Comparison of ENCODE assay signal across 21 cellular contexts in the genomic region with DNA sequence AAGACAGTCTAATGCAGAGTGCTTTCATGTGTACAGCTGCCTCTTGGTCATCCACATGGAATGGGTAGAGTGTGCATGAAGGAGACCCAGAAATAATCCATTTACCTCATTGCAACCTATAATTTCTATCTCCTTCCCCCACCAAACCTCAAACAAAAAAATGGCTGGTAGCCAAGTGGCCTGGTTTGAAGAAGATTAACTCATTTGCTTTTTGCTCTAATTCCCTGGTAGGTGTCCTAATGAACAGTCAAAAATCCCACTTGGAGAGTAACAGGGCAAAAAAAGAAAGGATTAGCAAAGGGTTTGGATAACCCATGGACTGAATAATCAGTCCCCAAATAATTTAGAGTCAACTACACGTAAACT. TPM values are rescaled to one million over a fixed set of nuclear protein-coding genes. Genes with fewer than 3 reads are reported as not detected.
DNase-seq lines count a peak whose midpoint lies in the region; ATAC-seq, FAIRE-seq and TF ChIP-seq lines count a peak whose summit lies in the region.
"Had no signal": no experiment of that assay in that cellular context is flagged by ENCODE, and none has a peak within 500 bp of the region (broad histone marks: within the 10 kb centered on the region; RNA-seq: fewer than 3 reads in every experiment).

No MANE protein-coding gene starts in this region.

- TF ChIP-seq RAD21 in HepG2 (CRISPR knock-in tag; IDR thresholded peaks at IDR 0.05) (no peak), K562 (CRISPR knock-in tag; conservative IDR thresholded peaks at IDR 0.05 in 1 of 2, IDR thresholded peaks at IDR 0.05 in 1 of 2) (no peak)

- peaks cover 0 to 19% (median 8%) of the 10 kb centered on the region in 4 donors for H3K4me1 ChIP-seq in right lobe of liver
- H3K4me1 ChIP-seq in HepG2 (ENCODE audit: insufficient read depth, low read length): peaks cover 16% of the 10 kb centered on the region
- peaks cover 4 to 26% of the 10 kb centered on the region in 2 experiments for H3K4me1 ChIP-seq in K562 (replicated peaks in 1 of 2; ENCODE audit: control insufficient read depth in 2 of 2, insufficient read depth in 2 of 2, low read length in 2 of 2)
- H3K4me1 ChIP-seq: SJSA1 had no signal

- H3K9me1 ChIP-seq in K562 (ENCODE audit: control insufficient read depth, insufficient read depth, low read length): no peaks in the 10 kb centered on the region

- FAIRE-seq in HepG2 (lab: Jason Lieb, UNC) (no peak), K562 (lab: Jason Lieb, UNC) (peak; percentile 58)
- FAIRE-seq: HTR-8/SVneo, RCC 7860 had no signal

- H3K27me3 ChIP-seq in right lobe of liver (no peaks in the 10 kb centered on the region), HepG2 (ENCODE audit: control insufficient read depth in 1 of 2, insufficient read depth in 2 of 2, low read length in 2 of 2) (no peaks in the 10 kb centered on the region), K562 (ENCODE audit: control insufficient read depth in 2 of 2, insufficient read depth in 2 of 2, low read length in 2 of 2) (no peaks in the 10 kb centered on the region)
- H3K27me3 ChIP-seq: SJSA1 had no signal

- 17% methylated on average over 1 of the region's 1 CpG for WGBS in right lobe of liver (ENCODE audit: insufficient coverage, low coverage, low lambda C conversion rate, missing lambda C conversion rate)
- WGBS in HepG2 (ENCODE audit: low lambda C conversion rate): 14% methylated on average over 1 of the region's 1 CpG
- 35% methylated on average over 1 of the region's 1 CpG for WGBS in K562 (ENCODE audit: insufficient coverage, low coverage, missing lambda C conversion rate)

- intact Hi-C loops in right lobe of liver (cut with DNase I) (no loop called here), HepG2 (cut with micrococcal nuclease; ENCODE audit: unreplicated experiment) (no loop called here), K562 (cut with micrococcal nuclease) (loop anchor here (5.0 kb wide), 1 partner anchor 61 kb away; no protein-coding TSS in a partner anchor)

- TF ChIP-seq POLR2A in right lobe of liver (IDR thresholded peaks at IDR 0.05): no peak
- no peak for TF ChIP-seq POLR2A in HepG2 (IDR thresholded peaks at IDR 0.05; ENCODE audit: insufficient read depth in 1 of 2, low read depth in 2 of 2, low read length in 2 of 2)
- TF ChIP-seq POLR2A in K562 (conservative IDR thresholded peaks at IDR 0.05): no peak

- peak overlapping the region in 1 of 3 donors; percentile 10 for H3K27ac ChIP-seq in right lobe of liver
- no peak overlapping the region for H3K27ac ChIP-seq in HepG2 (ENCODE audit: extremely low read length, insufficient read depth, low read length)
- H3K27ac ChIP-seq in K562 (ENCODE audit: extremely low read depth, low read depth, low read length): no peak overlapping the region
- H3K27ac ChIP-seq: C4-2B, SJSA1 had no signal

- no peaks in the 10 kb centered on the region for H3K79me2 ChIP-seq in HepG2 (ENCODE audit: insufficient read depth, low read length)
- H3K79me2 ChIP-seq in K562 (ENCODE audit: control insufficient read depth, insufficient read depth, low read length): no peaks in the 10 kb centered on the region

- DNase-seq in right lobe of liver: no peak
- DNase-seq in HepG2 (ENCODE audit: low spot score): no peak
- peak; percentile 84 for DNase-seq in NCI-H748 (lab: John Stamatoyannopoulos, UW; ENCODE audit: unreplicated experiment)
- DNase-seq in K562 (ENCODE audit: extremely low read depth in 1 of 4, low spot score in 3 of 4): peak in 1 of 4 experiments; percentile 27
- no peak for DNase-seq in dermis blood vessel endothelial cell
- DNase-seq in NCI-H1436 treated with DMSO at 0.1 percent for 48 hours (lab: John Stamatoyannopoulos, UW): no peak
- DNase-seq: EL, GF-D8, H7, HFFc6, IMR-90, MV-4-11, NCI-H1930, OCI-M1, T-helper 1 cell had no signal

- CTCF ChIA-PET in HepG2 (lab: Yijun Ruan, JAX; ENCODE audit: low intra/inter-chr PET ratio, low total read pairs): no interaction called here
- CTCF ChIA-PET in K562 (lab: Yijun Ruan, JAX; ENCODE audit: low intra/inter-chr PET ratio): no interaction called here

- no peak overlapping the region for H3K9ac ChIP-seq in HepG2 (ENCODE audit: insufficient read depth, low read depth, low read length)
- H3K9ac ChIP-seq in K562 (ENCODE audit: insufficient read depth in 1 of 2, low read depth in 2 of 2, low read length in 2 of 2): no peak overlapping the region

- POLR2A ChIA-PET in HepG2 (lab: Yijun Ruan, JAX): no interaction called here
- POLR2A ChIA-PET in K562 (lab: Yijun Ruan, JAX): interaction anchor here (1.0 kb wide), 1 partner anchor 13 kb away, joined by 4 read pairs; a partner anchor contains a TSS

- H4K20me1 ChIP-seq in HepG2 (ENCODE audit: insufficient read depth, low read length) (no peaks in the 10 kb centered on the region), K562 (replicated peaks; ENCODE audit: control insufficient read depth, insufficient read depth, low read length) (no peaks in the 10 kb centered on the region)

- H3K4me2 ChIP-seq in HepG2 (ENCODE audit: low read depth, low read length) (no peak overlapping the region), K562 (ENCODE audit: insufficient read depth, low read length) (no peak overlapping the region)

- no peaks in the 10 kb centered on the region for H3K9me3 ChIP-seq in right lobe of liver
- no peaks in the 10 kb centered on the region for H3K9me3 ChIP-seq in HepG2 (ENCODE audit: low read length)
- H3K9me3 ChIP-seq in K562 (replicated peaks; ENCODE audit: control insufficient read depth, insufficient read depth, low read depth, low read length): no peaks in the 10 kb centered on the region
- H3K9me3 ChIP-seq: SJSA1 had no signal

- ATAC-seq in right lobe of liver (peak in 3 of 4 donors; percentile 12 to 52 (median 17)), HepG2 (no peak), K562 (no peak), HG03378 (IDR thresholded peaks at IDR 0.05; ENCODE audit: unreplicated experiment) (no peak), HG02610 (IDR thresholded peaks at IDR 0.05; ENCODE audit: unreplicated experiment) (no peak)

- in situ Hi-C loops in HepG2 (cut with HindIII; ENCODE audit: extremely low pct_ligation_motif_present, low pct_unique_long_range_greater_than_20kb): no loop called here
- in situ Hi-C loops in K562 (cut with MboI): no loop called here

- no peak overlapping the region for H3K4me3 ChIP-seq in right lobe of liver
- H3K4me3 ChIP-seq in HepG2 (replicated peaks in 1 of 3; ENCODE audit: insufficient read depth in 1 of 3, low read depth in 2 of 3, low read length in 3 of 3): no peak overlapping the region
- H3K4me3 ChIP-seq in K562: no peak overlapping the region
- H3K4me3 ChIP-seq: SJSA1 had no signal

- TF ChIP-seq CTCF in right lobe of liver (IDR thresholded peaks at IDR 0.05): no peak
- no peak for TF ChIP-seq CTCF in HepG2 (CRISPR knock-in tag; IDR thresholded peaks at IDR 0.05)
- no peak for TF ChIP-seq CTCF in K562 (IDR thresholded peaks at IDR 0.05 in 2 of 3, conservative IDR thresholded peaks at IDR 0.05 in 1 of 3; ENCODE audit: insufficient read depth in 2 of 3, low read depth in 1 of 3, low read length in 3 of 3)

- H2AFZ ChIP-seq in HepG2 (ENCODE audit: low read length) (no peak overlapping the region), K562 (ENCODE audit: low read depth, low read length) (0 out of 2 replicates have a peak overlapping the region, but pooled peaks have one; percentile 49)

- no TSS peak for BruUV-seq in HepG2 (replicated peaks; lab: Mats Ljungman, UMichigan)
- no TSS peak for BruUV-seq in K562 (replicated peaks; lab: Mats Ljungman, UMichigan)

- no peak for TF ChIP-seq EP300 in HepG2 (IDR thresholded peaks at IDR 0.05; ENCODE audit: low read depth in 2 of 2, low read length in 2 of 2)
- TF ChIP-seq EP300 in HepG2 (CRISPR knock-in tag; IDR thresholded peaks at IDR 0.05; ENCODE audit: borderline replicate concordance): no peak
- TF ChIP-seq EP300 in K562 (IDR thresholded peaks at IDR 0.05; ENCODE audit: low read length): no peak

- H3K36me3 ChIP-seq in right lobe of liver (no peaks in the 10 kb centered on the region), HepG2 (replicated peaks in 1 of 2; ENCODE audit: control insufficient read depth in 1 of 2, insufficient read depth in 2 of 2, low read length in 2 of 2) (no peaks in the 10 kb centered on the region), K562 (ENCODE audit: control insufficient read depth, insufficient read depth, low read length) (no peaks in the 10 kb centered on the region)
- H3K36me3 ChIP-seq: SJSA1 had no signal

RNA-seq across cellular contexts. Expression of a gene that starts 13.1 kb away (rescaled TPM):
- total RNA-seq in right lobe of liver (1 to 10 TPM; 4.1 to 7.2 (median 5.5) TPM), HepG2 (2016; rRNA removed; fragmentation: Illumina TruSeq; extraction: Trizol) (0.18 and 0.24 TPM in 2 replicates), K562 (2014; rRNA removed) (1.6 and 3.2 TPM in 2 replicates), K562 (2014; rRNA removed; fragmentation: Illumina TruSeq; extraction: Trizol) (0.89 and 0.98 TPM in 2 replicates), K562 (2015; rRNA removed; fragmentation: Illumina TruSeq; extraction: Trizol) (1.2 and 1.4 TPM in 2 replicates), K562 (2021) (1.1 and 1.8 TPM in 2 replicates), dermis blood vessel endothelial cell (5.2 and 9.4 TPM in 2 replicates)
- total RNA-seq in HepG2 (2016; cell fraction: cytosol; rRNA removed; fragmentation: Illumina TruSeq; extraction: Trizol; ENCODE audit: low read depth): 0.10 and 0.18 TPM in 2 replicates
- total RNA-seq in HepG2 (2016; cell fraction: insoluble cytoplasmic fraction; rRNA removed; fragmentation: Illumina TruSeq; extraction: Trizol): 0.34 and 0.67 TPM in 2 replicates
- 0.52 and 0.56 TPM in 2 replicates for total RNA-seq in HepG2 (2016; cell fraction: membrane; rRNA removed; fragmentation: Illumina TruSeq; extraction: Trizol)
- total RNA-seq in HepG2 (2016; cell fraction: nucleus; rRNA removed; fragmentation: Illumina TruSeq; extraction: Trizol): 0.12 TPM in 1 of 2 replicates, not detected in the other
- polyA plus RNA-seq in HepG2 (2011; rRNA removed) (0.34 and 0.66 TPM in 2 replicates), K562 (2011; rRNA removed) (4.1 and 4.7 TPM in 2 replicates), K562 (2014; fragmentation: Illumina TruSeq; extraction: Trizol) (1.3 and 1.9 TPM in 2 replicates), K562 (2014; fragmentation: Nextera tagmentation; extraction: Ambion mirVana) (1 to 10 TPM; 1.0 to 1.8 TPM), K562 (2014; rRNA removed) (2.7 and 3.3 TPM in 2 replicates)
- polyA plus RNA-seq in HepG2 (2011; cell fraction: cytosol; rRNA removed): 0.28 and 0.30 TPM in 2 replicates
- polyA plus RNA-seq in HepG2 (2011; cell fraction: nucleus; rRNA removed): 0.35 and 0.90 TPM in 2 replicates
- 0.21 and 0.97 TPM in 2 replicates for polyA plus RNA-seq in HepG2 (2012)
- polyA plus RNA-seq in HepG2 (2016; cell fraction: cytosol; fragmentation: Illumina TruSeq; extraction: Trizol; ENCODE audit: low read depth): 0.49 and 0.63 TPM in 2 replicates
- 0.24 and 0.33 TPM in 2 replicates for polyA plus RNA-seq in HepG2 (2016; cell fraction: insoluble cytoplasmic fraction; fragmentation: Illumina TruSeq; extraction: Trizol; ENCODE audit: low read depth)
- polyA plus RNA-seq in HepG2 (2016; cell fraction: membrane; fragmentation: Illumina TruSeq; extraction: Trizol; ENCODE audit: low read depth): 0.56 and 0.57 TPM in 2 replicates
- polyA plus RNA-seq in HepG2 (2016; cell fraction: nucleus; fragmentation: Illumina TruSeq; extraction: Trizol; ENCODE audit: insufficient read depth, low read depth): 0.60 and 0.86 TPM in 2 replicates
- 0.33 and 0.50 TPM in 2 replicates for polyA minus RNA-seq in HepG2 (2011; rRNA and poly(A)+ RNA removed; ENCODE audit: low replicate concordance)
- not detected in 2 replicates for polyA minus RNA-seq in HepG2 (2011; cell fraction: cytosol; rRNA and poly(A)+ RNA removed)
- polyA minus RNA-seq in HepG2 (2011; cell fraction: nucleus; rRNA and poly(A)+ RNA removed): 0.50 and 1.0 TPM in 2 replicates
- total RNA-seq in K562 (2011; cell fraction: chromatin; rRNA removed; ENCODE audit: low replicate concordance): 5.1 and 6.8 TPM in 2 replicates
- total RNA-seq in K562 (2011; cell fraction: nucleolus; rRNA removed): 2.4 and 2.8 TPM in 2 replicates
- 5.9 and 11.5 TPM in 2 replicates for total RNA-seq in K562 (2011; cell fraction: nucleoplasm; rRNA removed)
- 4.5 and 4.7 TPM in 2 replicates for polyA plus RNA-seq in K562 (2011; cell fraction: cytosol; rRNA removed)
- 7.3 and 7.6 TPM in 2 replicates for polyA plus RNA-seq in K562 (2011; cell fraction: nucleus; rRNA removed)
- polyA plus RNA-seq in K562 (2012): 3.0 and 7.0 TPM in 2 replicates
- polyA minus RNA-seq in K562 (2011; rRNA and poly(A)+ RNA removed): 1.2 and 1.4 TPM in 2 replicates
- polyA minus RNA-seq in K562 (2011; cell fraction: cytosol; rRNA and poly(A)+ RNA removed): 0.57 TPM in 1 of 2 replicates, not detected in the other
- polyA minus RNA-seq in K562 (2011; cell fraction: nucleus; rRNA and poly(A)+ RNA removed): 1.1 and 1.8 TPM in 2 replicates

Comparison
In these comparisons a context has a peak if more than half of its experiments do, and no peak if none do; other contexts are left out.
1. ATAC-seq: peak in right lobe of liver (3 of 4); none in HepG2 (single experiment), K562 (single experiment), HG03378 (single experiment) and HG02610 (single experiment).